8 cellular contexts compared by ENCODE assay signal in genomic region chr7:65239707-65240352, GRCh38.
DNase-seq lines count a peak whose midpoint lies in the region; ATAC-seq and TF ChIP-seq lines count a peak whose summit lies in the region.

No MANE protein-coding gene starts in this region.

- peak overlapping the region; percentile 64 for H3K18ac ChIP-seq in mesendoderm (ENCODE audit: low read length)

- peak overlapping the region; percentile 63 for H3K4me3 ChIP-seq in coronary artery
- no peak overlapping the region for H3K4me3 ChIP-seq in mesendoderm (ENCODE audit: low read length)

- peak; percentile 88 for DNase-seq in Daoy (ENCODE audit: low read depth)
- DNase-seq in NCI-H510A treated with DMSO at 0.1 percent for 48 hours (lab: John Stamatoyannopoulos, UW) = peak; percentile 49
- no peak for DNase-seq in coronary artery (ENCODE audit: low spot score)
- peak; percentile 67 for DNase-seq in mesendoderm
- no peak for DNase-seq in activated CD4-positive, CD25-positive, alpha-beta regulatory T cell (lab: John Stamatoyannopoulos, UW)

- no peak overlapping the region for H2AK5ac ChIP-seq in mesendoderm (ENCODE audit: low read length)

- H3K9ac ChIP-seq in mesendoderm (ENCODE audit: low read length) = peak overlapping the region; percentile 65

- peaks cover 2% of the 10 kb centered on the region for H3K4me1 ChIP-seq in mesendoderm (ENCODE audit: control insufficient read depth, low read depth, low read length)

- H3K27ac ChIP-seq in coronary artery (no peak overlapping the region), mesendoderm (ENCODE audit: low read depth, low read length) (no peak overlapping the region)

- H4K5ac ChIP-seq in mesendoderm (ENCODE audit: low read length) = no peak overlapping the region

- no peak overlapping the region for H3K23ac ChIP-seq in mesendoderm (ENCODE audit: low read length)

- no peaks in the 10 kb centered on the region for H3K79me2 ChIP-seq in mesendoderm (ENCODE audit: control insufficient read depth, insufficient read depth, low read length)

- WGBS in mesendoderm (ENCODE audit: extremely low coverage, insufficient coverage, low lambda C conversion rate) = no CpG with 5 or more reads among the region's 52 CpGs

- ATAC-seq in GM21515 (IDR thresholded peaks at IDR 0.05; ENCODE audit: unreplicated experiment) = no peak
- ATAC-seq in HG03045 (IDR thresholded peaks at IDR 0.05; ENCODE audit: unreplicated experiment) = no peak
- ATAC-seq in GM18520 (IDR thresholded peaks at IDR 0.05; ENCODE audit: unreplicated experiment) = no peak

- peak overlapping the region; percentile 79 for H3K56ac ChIP-seq in mesendoderm (ENCODE audit: low read length)

- no peak for TF ChIP-seq CTCF in coronary artery (IDR thresholded peaks at IDR 0.05)

- no peaks in the 10 kb centered on the region for H3K27me3 ChIP-seq in mesendoderm (ENCODE audit: insufficient read depth, low read length, poor library complexity)

- H4K8ac ChIP-seq in mesendoderm (ENCODE audit: low read depth, low read length) = no peak overlapping the region

- no peaks in the 10 kb centered on the region for H3K79me1 ChIP-seq in mesendoderm (ENCODE audit: low read length)

- H3K36me3 ChIP-seq in mesendoderm (ENCODE audit: control insufficient read depth, insufficient read depth, low read length) = no peaks in the 10 kb centered on the region

- H3K4ac ChIP-seq in mesendoderm (ENCODE audit: low read depth, low read length) = no peak overlapping the region

- H3K4me2 ChIP-seq in mesendoderm (ENCODE audit: low read length) = peak overlapping the region; percentile 25

- no peak overlapping the region for H2BK5ac ChIP-seq in mesendoderm (ENCODE audit: low read length)

- H2BK120ac ChIP-seq in mesendoderm (ENCODE audit: low read depth, low read length) = no peak overlapping the region

- no peak overlapping the region for H2BK15ac ChIP-seq in mesendoderm (replicated peaks; ENCODE audit: low read depth)

Comparison
In these comparisons a context has a peak if more than half of its experiments do, and no peak if none do; other contexts are left out.
1. DNase-seq: peak in Daoy (single experiment), NCI-H510A treated with DMSO at 0.1 percent for 48 hours (single experiment) and mesendoderm (single experiment); none in coronary artery (single experiment) and activated CD4-positive, CD25-positive, alpha-beta regulatory T cell (0 of 4).